Comparison of ENCODE assay signal across 8 cellular contexts in the genomic region with DNA sequence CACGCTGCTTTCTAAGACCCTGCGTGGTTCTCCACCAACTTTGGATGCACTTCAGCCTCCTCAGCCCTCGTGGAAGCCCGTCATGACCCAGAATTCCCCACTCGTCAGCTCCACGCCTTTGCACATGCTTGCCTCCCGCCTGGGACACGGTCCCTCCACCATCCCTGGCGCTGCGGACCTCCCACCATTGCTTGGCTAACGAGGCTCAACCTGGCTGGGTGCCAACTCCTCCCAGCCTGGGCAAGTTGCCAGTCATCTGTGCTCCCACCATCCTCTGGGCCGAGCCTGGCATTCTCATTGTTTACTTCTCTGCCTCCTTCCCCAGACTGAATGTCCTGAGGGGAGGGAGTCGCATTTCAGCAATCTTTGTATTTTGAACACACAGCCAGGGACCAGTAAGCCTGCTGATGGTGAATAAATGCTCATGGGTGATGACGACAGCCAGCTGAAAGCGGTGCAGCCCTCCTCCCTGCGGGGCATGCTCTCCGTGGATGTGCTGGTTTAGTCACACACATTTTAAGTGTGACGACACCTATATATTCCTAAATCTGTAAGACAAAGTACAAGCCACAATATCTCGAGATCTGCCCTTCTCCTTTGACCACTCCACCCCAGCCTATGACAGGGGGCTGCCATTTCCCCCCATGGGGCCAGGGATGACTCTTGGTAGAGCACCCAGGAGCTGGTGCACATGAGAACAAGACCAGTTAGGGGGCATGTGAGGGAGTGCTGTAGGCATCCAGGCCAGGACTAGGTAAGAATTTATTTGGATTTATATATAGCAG. TPM values are rescaled to one million over a fixed set of nuclear protein-coding genes. Genes with fewer than 3 reads are reported as not detected.
A peak's percentile ranks its signal among the peaks of the same experiment; 100 is the strongest.
DNase-seq lines count a peak whose midpoint lies in the region; ATAC-seq and TF ChIP-seq lines count a peak whose summit lies in the region.

No MANE protein-coding gene starts in this region.

- H3K4me3 ChIP-seq in BLaER1 (no peak overlapping the region), ascending aorta (peak overlapping the region in 1 of 2 donors; percentile 47), left ventricle myocardium inferior (peak overlapping the region; percentile 42), sigmoid colon (no peak overlapping the region)

- TF ChIP-seq POLR2A in sigmoid colon (IDR thresholded peaks at IDR 0.05): no peak

- peaks cover 22% of the 10 kb centered on the region for H3K9me3 ChIP-seq in BLaER1
- H3K9me3 ChIP-seq in ascending aorta: no peaks in the 10 kb centered on the region
- H3K9me3 ChIP-seq in left ventricle myocardium inferior (replicated peaks): no peaks in the 10 kb centered on the region
- H3K9me3 ChIP-seq in sigmoid colon: no peaks in the 10 kb centered on the region

- peak overlapping the region; percentile 55 for H3K27ac ChIP-seq in BLaER1
- H3K27ac ChIP-seq in ascending aorta: peak overlapping the region; percentile 72 to 82
- peak overlapping the region; percentile 86 for H3K27ac ChIP-seq in left ventricle myocardium inferior (replicated peaks)
- peak overlapping the region; percentile 58 to 73 (median 66) for H3K27ac ChIP-seq in sigmoid colon

- peak overlapping the region; percentile 43 for H3K4me2 ChIP-seq in BLaER1

- intact Hi-C loops in ascending aorta (cut with DNase I): loop anchor here (2.0 to 10.0 kb wide), 3 partner anchors 27 to 153 kb away; no protein-coding TSS in a partner anchor
- intact Hi-C loops in left ventricle myocardium inferior (cut with micrococcal nuclease): no loop called here
- intact Hi-C loops in sigmoid colon (cut with DNase I): no loop called here

- DNase-seq in NCI-H2196 treated with DMSO at 0.1 percent for 48 hours (lab: John Stamatoyannopoulos, UW; ENCODE audit: unreplicated experiment) (peak; percentile 86), ascending aorta (ENCODE audit: low spot score in 2 of 2) (peak; percentile 62 to 91), left ventricle myocardium inferior (peak; percentile 90), sigmoid colon (peak; percentile 92), T-helper 9 cell (no peak)

- TF ChIP-seq CTCF in ascending aorta (IDR thresholded peaks at IDR 0.05) (no peak), left ventricle myocardium inferior (IDR thresholded peaks at IDR 0.05; ENCODE audit: borderline replicate concordance) (no peak), sigmoid colon (IDR thresholded peaks at IDR 0.05) (no peak)

- H3K27me3 ChIP-seq in BLaER1 (no peaks in the 10 kb centered on the region), ascending aorta (no peaks in the 10 kb centered on the region), left ventricle myocardium inferior (ENCODE audit: low read depth) (no peaks in the 10 kb centered on the region), sigmoid colon (no peaks in the 10 kb centered on the region)

- H3K36me3 ChIP-seq in BLaER1 (peaks cover 29% of the 10 kb centered on the region), ascending aorta (no peaks in the 10 kb centered on the region), left ventricle myocardium inferior (no peaks in the 10 kb centered on the region), sigmoid colon (no peaks in the 10 kb centered on the region)

- peaks cover 44% of the 10 kb centered on the region for H3K4me1 ChIP-seq in BLaER1
- H3K4me1 ChIP-seq in ascending aorta: peaks cover 2 to 27% of the 10 kb centered on the region in 2 donors
- H3K4me1 ChIP-seq in left ventricle myocardium inferior: peaks cover 36% of the 10 kb centered on the region
- H3K4me1 ChIP-seq in sigmoid colon: peaks cover 0 to 16% (median 13%) of the 10 kb centered on the region in 4 donors

- H3K9ac ChIP-seq in BLaER1: no peak overlapping the region; the same call in 1 of the 2 replicates

- TF ChIP-seq EP300 in sigmoid colon (IDR thresholded peaks at IDR 0.05): peak in 1 of 4 donors; percentile 63

- 20 to 54% methylated on average over 19 of the region's 19 CpGs for WGBS in sigmoid colon, 2 donors

- H4K20me1 ChIP-seq in BLaER1: peaks cover 74% of the 10 kb centered on the region

- ATAC-seq in GM19035 (IDR thresholded peaks at IDR 0.05; ENCODE audit: unreplicated experiment): peak; percentile 45
- peak; percentile 29 for ATAC-seq in HG03108 (IDR thresholded peaks at IDR 0.05; ENCODE audit: unreplicated experiment)

RNA-seq across cellular contexts. Expression of a gene that starts 37.6 kb away (rescaled TPM):
- 7.2 TPM for total RNA-seq in ascending aorta
- total RNA-seq in left ventricle myocardium inferior: 15.2 TPM
- 1 to 10 TPM; 2.7 to 4.6 (median 3.6) TPM for total RNA-seq in sigmoid colon
- polyA plus RNA-seq in sigmoid colon: 1 to 10 TPM in 2 of 3 donors, under 1 TPM in 1; 0.23 to 2.1 (median 1.2) TPM
